9 cellular contexts compared by ENCODE assay signal in genomic region chr2:168245074-168245825, GRCh38. TPM values are rescaled to one million over a fixed set of nuclear protein-coding genes. Genes with fewer than 3 reads are reported as not detected.
DNase-seq lines count a peak whose midpoint lies in the region; TF ChIP-seq lines count a peak whose summit lies in the region.
"Had no signal": no experiment of that assay in that cellular context is flagged by ENCODE, and none has a peak within 500 bp of the region (broad histone marks: within the 10 kb centered on the region; RNA-seq: fewer than 3 reads in every experiment).

No MANE protein-coding gene starts in this region.

- H3K4me3 Mint-ChIP-seq in nephron progenitor cell: peak overlapping the region; percentile 82

- H3K4me3 ChIP-seq in Karpas-422 (ENCODE audit: low read length): peak overlapping the region; percentile 88
- peak overlapping the region; percentile 77 for H3K4me3 ChIP-seq in astrocyte of the spinal cord (ENCODE audit: low read depth, low read length)
- H3K4me3 ChIP-seq in ascending aorta: no peak overlapping the region

- in situ Hi-C loops in astrocyte of the spinal cord (cut with HindIII; ENCODE audit: low sequenced_read_pairs): no loop called here

- H3K4me1 ChIP-seq in Karpas-422 (ENCODE audit: low read length) (peaks cover 33% of the 10 kb centered on the region), ascending aorta (peaks cover 0 to 10% of the 10 kb centered on the region in 2 donors)

- TF ChIP-seq CTCF in astrocyte of the spinal cord (IDR thresholded peaks at IDR 0.05; ENCODE audit: low read depth, low read length) (no peak), nephron progenitor cell (IDR thresholded peaks at IDR 0.05) (no peak), ascending aorta (IDR thresholded peaks at IDR 0.05) (no peak)

- H3K27me3 ChIP-seq in Karpas-422 (ENCODE audit: low read length) (no peaks in the 10 kb centered on the region), ascending aorta (no peaks in the 10 kb centered on the region)

- H3K36me3 ChIP-seq in Karpas-422 (ENCODE audit: insufficient read depth, low read length) (0 out of 2 replicates have a peak, but pooled peaks cover 1% of the 10 kb centered on the region), ascending aorta (no peaks in the 10 kb centered on the region)

- no peaks in the 10 kb centered on the region; the same call in 1 of the 2 replicates for H4K20me1 ChIP-seq in Karpas-422 (ENCODE audit: insufficient read depth, low read depth, low read length)

- H3K9me2 ChIP-seq in Karpas-422 (replicated peaks; ENCODE audit: insufficient read depth, low read length): no peaks in the 10 kb centered on the region

- H3K79me2 ChIP-seq in Karpas-422 (ENCODE audit: low read length): peaks cover 63% of the 10 kb centered on the region

- H3K9ac ChIP-seq in Karpas-422 (ENCODE audit: low read length): peak overlapping the region; percentile 67

- peaks cover 52% of the 10 kb centered on the region for H3K4me1 Mint-ChIP-seq in nephron progenitor cell

- no peaks in the 10 kb centered on the region for H3K36me3 Mint-ChIP-seq in nephron progenitor cell (ENCODE audit: low read depth)

- peak overlapping the region; percentile 97 for H3K4me2 ChIP-seq in Karpas-422 (ENCODE audit: low read depth, low read length, poor library complexity, severe bottlenecking)

- H3K27ac ChIP-seq in Karpas-422 (ENCODE audit: low read length): peak overlapping the region; percentile 60
- H3K27ac ChIP-seq in ascending aorta: no peak overlapping the region

- peak overlapping the region; percentile 8 for H3K27ac Mint-ChIP-seq in nephron progenitor cell

- peaks cover 12% of the 10 kb centered on the region for H3K27me3 Mint-ChIP-seq in nephron progenitor cell (ENCODE audit: low read depth, poor library complexity)

- H3K9me3 Mint-ChIP-seq in nephron progenitor cell: no peaks in the 10 kb centered on the region

- H3K9me3 ChIP-seq in Karpas-422 (ENCODE audit: low read length) (no peaks in the 10 kb centered on the region), ascending aorta (no peaks in the 10 kb centered on the region)

- H2AFZ ChIP-seq in Karpas-422 (ENCODE audit: low read length): no peak overlapping the region

- DNase-seq in DMS53 (lab: John Stamatoyannopoulos, UW) (peak; percentile 28), DMS53 treated with DMSO at 0.1 percent for 48 hours (lab: John Stamatoyannopoulos, UW; ENCODE audit: unreplicated experiment) (no peak), Karpas-422 (no peak), astrocyte of the spinal cord (ENCODE audit: low read depth, low spot score) (no peak), nephron progenitor cell (no peak), NCI-H1436 treated with DMSO at 0.1 percent for 48 hours (lab: John Stamatoyannopoulos, UW) (no peak), ascending aorta (ENCODE audit: low spot score in 2 of 2) (no peak), NCI-H1930 (lab: John Stamatoyannopoulos, UW) (no peak)
- DNase-seq: 8988T had no signal

- intact Hi-C loops in ascending aorta (cut with DNase I): loop anchor here (5.0 to 10.0 kb wide), 3 partner anchors 80 to 272 kb away; partner anchors contain the start of gene CERS6

RNA-seq across cellular contexts. Expression of gene STK39, which starts 2.1 kb away (rescaled TPM):
- total RNA-seq in Karpas-422 (2014; rRNA removed; shearing (Covaris generic); ENCODE audit: low replicate concordance): 30.2 and 56.9 TPM in 2 replicates
- total RNA-seq in ascending aorta: 7.5 TPM

Comparison
In these comparisons a context has a peak if more than half of its experiments do, and no peak if none do; other contexts are left out.
1. H3K4me3 ChIP-seq: peak in Karpas-422 (single experiment) and astrocyte of the spinal cord (single experiment); none in ascending aorta (0 of 2).